ENCODE assay signal across 26 cellular contexts in genomic region chr5:6464441-6464840, GRCh38. TPM values are rescaled to one million over a fixed set of nuclear protein-coding genes. Genes with fewer than 3 reads are reported as not detected.
DNase-seq lines count a peak whose midpoint lies in the region; ATAC-seq, FAIRE-seq and TF ChIP-seq lines count a peak whose summit lies in the region.
"Had no signal": no experiment of that assay in that cellular context is flagged by ENCODE, and none has a peak within 500 bp of the region (broad histone marks: within the 10 kb centered on the region; RNA-seq: fewer than 3 reads in every experiment).

No MANE protein-coding gene starts in this region.

- no peak overlapping the region for H2AFZ ChIP-seq in SK-N-SH (ENCODE audit: low read depth)
- H2AFZ ChIP-seq in K562 (ENCODE audit: low read depth, low read length) = no peak overlapping the region
- H2AFZ ChIP-seq: GM23248 had no signal

- TF ChIP-seq POLR2A in K562 (conservative IDR thresholded peaks at IDR 0.05) (no peak), testis (IDR thresholded peaks at IDR 0.05) (no peak)

- no peak overlapping the region for H3K4me3 ChIP-seq in SK-N-SH (ENCODE audit: low read depth in 2 of 2, low read length in 1 of 2)
- no peak overlapping the region for H3K4me3 ChIP-seq in K562
- no peak overlapping the region for H3K4me3 ChIP-seq in testis
- H3K4me3 ChIP-seq: GM12878, GM23248 had no signal

- H3K27ac ChIP-seq in SK-N-SH (ENCODE audit: low read depth in 2 of 2, low read length in 1 of 2) = peak overlapping the region in 1 of 2 experiments; percentile 2; a peak in 1 of 4 replicates
- H3K27ac ChIP-seq in K562 (ENCODE audit: extremely low read depth, low read depth, low read length) = no peak overlapping the region
- no peak overlapping the region for H3K27ac ChIP-seq in testis
- H3K27ac ChIP-seq: 22Rv1, C4-2B, GM23248, KMS-11 had no signal

- in situ Hi-C loops in K562 (cut with MboI) = no loop called here

- TF ChIP-seq CTCF in SK-N-SH (IDR thresholded peaks at IDR 0.05) = no peak
- TF ChIP-seq CTCF in K562 (IDR thresholded peaks at IDR 0.05 in 2 of 3, conservative IDR thresholded peaks at IDR 0.05 in 1 of 3; ENCODE audit: insufficient read depth in 2 of 3, low read depth in 1 of 3, low read length in 3 of 3) = no peak
- TF ChIP-seq CTCF in testis (IDR thresholded peaks at IDR 0.05) = no peak

- H3K9me1 ChIP-seq in K562 (ENCODE audit: control insufficient read depth, insufficient read depth, low read length) = no peaks in the 10 kb centered on the region

- H3K4me1 ChIP-seq in SK-N-SH (ENCODE audit: control insufficient read depth in 1 of 2, insufficient read depth in 2 of 2, low read depth in 1 of 2, low read length in 1 of 2) = peaks cover 0 to 59% of the 10 kb centered on the region in 2 experiments; a peak in 2 of 4 replicates
- no peaks in the 10 kb centered on the region for H3K4me1 ChIP-seq in K562 (replicated peaks in 1 of 2; ENCODE audit: control insufficient read depth in 2 of 2, insufficient read depth in 2 of 2, low read length in 2 of 2)
- H3K4me1 ChIP-seq in testis = no peaks in the 10 kb centered on the region
- H3K4me1 ChIP-seq: Caco-2 had no signal

- CTCF ChIA-PET in SK-N-SH (lab: Yijun Ruan, JAX) (interaction anchor here (1.2 to 1.7 kb wide), 2 partner anchors 9 to 12 kb away, joined by 3 to 6 read pairs; no protein-coding TSS in a partner anchor), K562 (lab: Yijun Ruan, JAX; ENCODE audit: low intra/inter-chr PET ratio) (no interaction called here)

- no TSS peak for BruUV-seq in K562 (replicated peaks; lab: Mats Ljungman, UMichigan)

- H3K4me2 ChIP-seq in SK-N-SH (no peak overlapping the region), K562 (ENCODE audit: insufficient read depth, low read length) (no peak overlapping the region)
- H3K4me2 ChIP-seq: KMS-11 had no signal

- TF ChIP-seq RAD21 in SK-N-SH (IDR thresholded peaks at IDR 0.05; ENCODE audit: low read length) (no peak), K562 (CRISPR knock-in tag; conservative IDR thresholded peaks at IDR 0.05 in 1 of 2, IDR thresholded peaks at IDR 0.05 in 1 of 2) (no peak)

- no peak overlapping the region for H3K9ac ChIP-seq in SK-N-SH
- no peak overlapping the region for H3K9ac ChIP-seq in K562 (ENCODE audit: insufficient read depth in 1 of 2, low read depth in 2 of 2, low read length in 2 of 2)
- H3K9ac ChIP-seq: GM23248, KMS-11 had no signal

- intact Hi-C loops in K562 (cut with micrococcal nuclease) = no loop called here
- intact Hi-C loops in testis (cut with DNase I; ENCODE audit: low total_unique reads) = no loop called here

- peak; percentile 63 for FAIRE-seq in K562 (lab: Jason Lieb, UNC)
- FAIRE-seq: GM12878 had no signal

- H3K36me3 ChIP-seq in SK-N-SH (replicated peaks in 1 of 2; ENCODE audit: control insufficient read depth in 1 of 2, insufficient read depth in 2 of 2, low read length in 1 of 2) = peaks cover 0 to 6% of the 10 kb centered on the region in 2 experiments
- H3K36me3 ChIP-seq in K562 (ENCODE audit: control insufficient read depth, insufficient read depth, low read length) = no peaks in the 10 kb centered on the region
- no peaks in the 10 kb centered on the region for H3K36me3 ChIP-seq in testis (ENCODE audit: low read depth, missing control alignments)

- H3K9me3 ChIP-seq in SK-N-SH (no peaks in the 10 kb centered on the region), K562 (replicated peaks; ENCODE audit: control insufficient read depth, insufficient read depth, low read depth, low read length) (no peaks in the 10 kb centered on the region), testis (no peaks in the 10 kb centered on the region)
- H3K9me3 ChIP-seq: Caco-2 had no signal

- POLR2A ChIA-PET in SK-N-SH (lab: Yijun Ruan, JAX) = interaction anchor here (1.4 kb wide), 1 partner anchor 86 kb away, joined by 3 read pairs; the partner anchor contains the start of gene MED10
- POLR2A ChIA-PET in K562 (lab: Yijun Ruan, JAX) = no interaction called here

- 40% methylated on average over 6 of the region's 6 CpGs for WGBS in SK-N-SH (ENCODE audit: low lambda C conversion rate)
- WGBS in K562 (ENCODE audit: insufficient coverage, low coverage, missing lambda C conversion rate) = 0% methylated on average over 6 of the region's 6 CpGs
- 60 to 68% methylated on average over 6 of the region's 6 CpGs for WGBS in testis, 2 donors

- H3F3A ChIP-seq in SK-N-SH (replicated peaks; ENCODE audit: insufficient read depth) = no peaks in the 10 kb centered on the region

- H3K27me3 ChIP-seq in SK-N-SH (ENCODE audit: insufficient read depth) (no peaks in the 10 kb centered on the region), K562 (ENCODE audit: control insufficient read depth in 2 of 2, insufficient read depth in 2 of 2, low read length in 2 of 2) (peaks cover 32 to 57% of the 10 kb centered on the region in 2 experiments), testis (no peaks in the 10 kb centered on the region)

- ATAC-seq in SK-N-SH treated with all-trans-retinoic acid at 6 μM for 48 hours (no peak), K562 (no peak)
- ATAC-seq: CD8-positive, alpha-beta T cell; GM12878 had no signal

- DNase-seq in SK-N-SH (peak; percentile 56), K562 (ENCODE audit: extremely low read depth in 1 of 4, low spot score in 3 of 4) (no peak), islet precursor cell (peak; percentile 37), testis (peak; percentile 5), kidney glomerular epithelial cell (lab: John Stamatoyannopoulos, UW) (no peak), pons (ENCODE audit: low spot score) (no peak)
- DNase-seq: Caco-2; CD8-positive, alpha-beta T cell; GDM1; GM23248; H7; IMR-90; MM.1S; NCI-H1048; NCI-H1417; NCI-H1694; NCI-H2081; NCI-H2227 treated with DMSO at 0.1 percent for 48 hours; NCI-H526 treated with DMSO at 0.1 percent for 48 hours; RPMI8226; SHP77 treated with DMSO at 0.1 percent for 48 hours had no signal

- TF ChIP-seq EP300 in SK-N-SH (IDR thresholded peaks at IDR 0.05; ENCODE audit: borderline replicate concordance in 1 of 2, low read depth in 1 of 2, low read length in 1 of 2) (0 out of 4 replicates have a peak, but pooled peaks of 1 of the 2 experiments have one; percentile 9), K562 (IDR thresholded peaks at IDR 0.05; ENCODE audit: low read length) (no peak)

- H3K9me2 ChIP-seq in SK-N-SH = no peaks in the 10 kb centered on the region

- H4K20me1 ChIP-seq in SK-N-SH (ENCODE audit: insufficient read depth) = no peaks in the 10 kb centered on the region
- H4K20me1 ChIP-seq in K562 (replicated peaks; ENCODE audit: control insufficient read depth, insufficient read depth, low read length) = no peaks in the 10 kb centered on the region; the same call in none of the 2 replicates

- no peaks in the 10 kb centered on the region for H3K79me2 ChIP-seq in SK-N-SH (ENCODE audit: insufficient read depth)
- no peaks in the 10 kb centered on the region for H3K79me2 ChIP-seq in K562 (ENCODE audit: control insufficient read depth, insufficient read depth, low read length)

TF ChIP-seq in SK-N-SH, 30 proteins besides CTCF, POLR2A, EP300 and RAD21:
- TF ChIP-seq GABPA (IDR thresholded peaks at IDR 0.05; ENCODE audit: low read depth) = no peak
- TF ChIP-seq MAX (IDR thresholded peaks at IDR 0.05; ENCODE audit: low read depth) = no peak
- TF ChIP-seq YY1 (IDR thresholded peaks at IDR 0.05; ENCODE audit: low read depth) = no peak

TF ChIP-seq in SK-N-SH treated with all-trans-retinoic acid at 6 μM for 48 hours, 23 proteins besides CTCF, POLR2A, EP300 and RAD21 (continues in another document):
- no peak for TF ChIP-seq ISL1 (CRISPR knock-in tag; IDR thresholded peaks at IDR 0.05)
- TF ChIP-seq ZFP30 (CRISPR knock-in tag; IDR thresholded peaks at IDR 0.05) = no peak
- no peak for TF ChIP-seq GLIS3 (CRISPR knock-in tag; IDR thresholded peaks at IDR 0.05)
- no peak for TF ChIP-seq ZNF565 (CRISPR knock-in tag; conservative IDR thresholded peaks at IDR 0.05; ENCODE audit: low read depth)
- no peak for TF ChIP-seq SNAI2 (CRISPR knock-in tag; IDR thresholded peaks at IDR 0.05)
- TF ChIP-seq TCF4 (CRISPR knock-in tag; IDR thresholded peaks at IDR 0.05; ENCODE audit: borderline replicate concordance) = no peak
- TF ChIP-seq PPARA (CRISPR knock-in tag; IDR thresholded peaks at IDR 0.05; ENCODE audit: borderline replicate concordance) = no peak
- TF ChIP-seq RARB (CRISPR knock-in tag; IDR thresholded peaks at IDR 0.05) = no peak

TF ChIP-seq in K562, 482 proteins besides CTCF, POLR2A, EP300 and RAD21:
- TF ChIP-seq ZNF644 (tag; IDR thresholded peaks at IDR 0.05; ENCODE audit: low read depth) = no peak
- TF ChIP-seq, protein P1, sequence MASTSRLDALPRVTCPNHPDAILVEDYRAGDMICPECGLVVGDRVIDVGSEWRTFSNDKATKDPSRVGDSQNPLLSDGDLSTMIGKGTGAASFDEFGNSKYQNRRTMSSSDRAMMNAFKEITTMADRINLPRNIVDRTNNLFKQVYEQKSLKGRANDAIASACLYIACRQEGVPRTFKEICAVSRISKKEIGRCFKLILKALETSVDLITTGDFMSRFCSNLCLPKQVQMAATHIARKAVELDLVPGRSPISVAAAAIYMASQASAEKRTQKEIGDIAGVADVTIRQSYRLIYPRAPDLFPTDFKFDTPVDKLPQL (IDR thresholded peaks at IDR 0.05; ENCODE audit: extremely low read depth, insufficient read length) = no peak
- TF ChIP-seq ZSCAN29 (IDR thresholded peaks at IDR 0.05) = no peak

RNA-seq across cellular contexts. Expression of gene UBE2QL1, which starts 15.8 kb away (rescaled TPM):
- polyA plus RNA-seq in SK-N-SH (2012; rRNA removed) (0.28 and 0.84 TPM in 2 replicates), K562 (2011; rRNA removed) (not detected in 2 replicates), K562 (2014; fragmentation: Illumina TruSeq; extraction: Trizol) (not detected in 2 replicates), K562 (2014; fragmentation: Nextera tagmentation; extraction: Ambion mirVana) (not detected), K562 (2014; rRNA removed) (not detected in 2 replicates), testis (ENCODE audit: insufficient read depth, low read depth, low replicate concordance) (2.0 TPM)
- 0.94 and 1.8 TPM in 2 replicates for polyA plus RNA-seq in SK-N-SH (2012; cell fraction: cytosol; rRNA removed)
- polyA plus RNA-seq in SK-N-SH (2012; cell fraction: nucleus; rRNA removed) = 0.36 and 0.55 TPM in 2 replicates
- total RNA-seq in K562 (2011; cell fraction: chromatin; rRNA removed; ENCODE audit: low replicate concordance) = not detected in 2 replicates
- 0.13 TPM in 1 of 2 replicates, not detected in the other for total RNA-seq in K562 (2011; cell fraction: nucleolus; rRNA removed)
- total RNA-seq in K562 (2011; cell fraction: nucleoplasm; rRNA removed) = 0.15 TPM in 1 of 2 replicates, not detected in the other
- total RNA-seq in K562 (2014; rRNA removed) (not detected in 2 replicates), K562 (2014; rRNA removed; fragmentation: Illumina TruSeq; extraction: Trizol) (not detected in 2 replicates), K562 (2015; rRNA removed; fragmentation: Illumina TruSeq; extraction: Trizol) (not detected in 2 replicates), K562 (2021) (not detected in 2 replicates), testis (1 to 10 TPM; 1.9 to 3.2 TPM)
- polyA plus RNA-seq in K562 (2011; cell fraction: cytosol; rRNA removed) = not detected in 2 replicates
- polyA plus RNA-seq in K562 (2011; cell fraction: nucleus; rRNA removed) = 0.03 TPM in 1 of 2 replicates, not detected in the other
- polyA plus RNA-seq in K562 (2012) = 0.01 TPM in 1 of 2 replicates, not detected in the other
- polyA minus RNA-seq in K562 (2011; rRNA and poly(A)+ RNA removed) = not detected in 2 replicates
- not detected in 2 replicates for polyA minus RNA-seq in K562 (2011; cell fraction: cytosol; rRNA and poly(A)+ RNA removed)
- not detected in 2 replicates for polyA minus RNA-seq in K562 (2011; cell fraction: nucleus; rRNA and poly(A)+ RNA removed)
- total RNA-seq: Caco-2, GM23248, IMR-90 had no signal
- polyA plus RNA-seq: GM23248, IMR-90 had no signal

Comparison
In these comparisons a context has a peak if more than half of its experiments do, and no peak if none do; other contexts are left out.
1. DNase-seq: peak in SK-N-SH (single experiment), islet precursor cell (single experiment) and testis (single experiment); none in K562 (0 of 4), kidney glomerular epithelial cell (single experiment) and pons (single experiment).